Comparison of ENCODE assay signal across 27 cellular contexts in the genomic region with DNA sequence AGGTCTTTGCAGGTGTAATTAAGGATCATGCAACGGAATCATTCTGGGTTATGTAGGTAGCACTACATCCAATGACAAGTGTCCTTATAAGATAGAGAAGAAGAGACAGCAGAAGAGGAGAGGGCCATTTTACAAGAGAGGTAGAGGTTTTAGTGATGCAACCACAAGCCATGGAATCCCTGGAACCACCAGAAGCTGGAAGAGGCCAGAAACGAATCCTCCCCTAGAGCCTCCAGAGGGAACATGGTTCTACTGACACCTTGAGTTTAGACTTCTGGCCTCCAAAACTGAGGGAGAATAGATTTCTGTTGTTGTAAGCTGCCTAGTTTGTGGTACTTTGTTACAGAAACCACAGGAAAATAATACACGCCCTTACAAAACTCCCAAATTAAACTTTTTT. TPM values are rescaled to one million over a fixed set of nuclear protein-coding genes. Genes with fewer than 3 reads are reported as not detected.
A peak's percentile ranks its signal among the peaks of the same experiment; 100 is the strongest.
DNase-seq lines count a peak whose midpoint lies in the region; ATAC-seq and TF ChIP-seq lines count a peak whose summit lies in the region.
"Had no signal": no experiment of that assay in that cellular context is flagged by ENCODE, and none has a peak within 500 bp of the region (broad histone marks: within the 10 kb centered on the region; RNA-seq: fewer than 3 reads in every experiment).

No MANE protein-coding gene starts in this region.

- ATAC-seq in activated T-cell treated with anti-CD3 and anti-CD28 coated beads, Interleukin-2, amount 50 U/mL, for 4 hours: no peak
- ATAC-seq in Panc1 (no peak), HG03108 (IDR thresholded peaks at IDR 0.05; ENCODE audit: unreplicated experiment) (no peak), GM18909 (IDR thresholded peaks at IDR 0.05; ENCODE audit: poor library complexity, unreplicated experiment) (no peak), esophagus mucosa (no peak)
- ATAC-seq in activated naive CD4-positive, alpha-beta T cell treated with anti-CD3 and anti-CD28 coated beads, Interleukin-2, amount 50 U/mL, for 72 hours: no peak
- ATAC-seq in natural killer cell treated with Interleukin-12 subunit alpha and Interleukin-12 subunit beta and Interleukin-15 and Interleukin-18, amount 100 ng/mL, for 72 hours: no peak
- ATAC-seq: gastroesophageal sphincter; left ventricle myocardium superior; stimulated activated memory B cell treated with anti-CD40 and anti-IgM and Interleukin-4, amounts not matched to agents 10 μg/mL and 1 μg/mL and 100 μg/mL, for 72 hours had no signal

- H3K36me3 Mint-ChIP-seq in activated T-cell treated with anti-CD3 and anti-CD28 coated beads, Interleukin-2, amount 50 U/mL, for 4 hours (ENCODE audit: insufficient read depth): no peaks in the 10 kb centered on the region
- peaks cover 0 to 6% of the 10 kb centered on the region in 2 donors for H3K36me3 Mint-ChIP-seq in activated naive CD4-positive, alpha-beta T cell treated with anti-CD3 and anti-CD28 coated beads, Interleukin-2, amount 50 U/mL, for 72 hours
- peaks cover 5% of the 10 kb centered on the region for H3K36me3 Mint-ChIP-seq in natural killer cell treated with Interleukin-12 subunit alpha and Interleukin-12 subunit beta and Interleukin-15 and Interleukin-18, amount 100 ng/mL, for 72 hours
- H3K36me3 Mint-ChIP-seq: mesothelial cell of epicardium; stimulated activated memory B cell treated with anti-CD40 and anti-IgM and Interleukin-4, amounts not matched to agents 10 μg/mL and 1 μg/mL and 100 μg/mL, for 72 hours had no signal

- H3K4me3 ChIP-seq in Panc1 (ENCODE audit: low read depth in 2 of 2, low read length in 2 of 2): no peak overlapping the region
- H3K4me3 ChIP-seq: coronary artery, gastroesophageal sphincter, ovary, testis had no signal

- in situ Hi-C loops in Panc1 (cut with HindIII; ENCODE audit: low pct_unique_long_range_greater_than_20kb, low sequenced_read_pairs): no loop called here

- DNase-seq in activated T-cell treated with anti-CD3 and anti-CD28 coated beads, Interleukin-2, amount 50 U/mL, for 4 hours: no peak
- no peak for DNase-seq in activated T-cell treated with anti-CD3 and anti-CD28 coated beads, Interleukin-2, amount 50 U/mL, for 1 hour
- no peak for DNase-seq in Panc1 (ENCODE audit: low read depth, low spot score)
- DNase-seq in activated naive CD4-positive, alpha-beta T cell treated with anti-CD3 and anti-CD28 coated beads, Interleukin-2, amount 50 U/mL, for 72 hours (ENCODE audit: low spot score in 2 of 2): no peak
- no peak for DNase-seq in natural killer cell treated with Interleukin-12 subunit alpha and Interleukin-12 subunit beta and Interleukin-15 and Interleukin-18, amount 100 ng/mL, for 72 hours (ENCODE audit: low spot score)
- DNase-seq: ACHN; activated CD4-positive, alpha-beta T cell treated with anti-CD3 and anti-CD28 coated beads, Interleukin-2, amount 50 U/mL, for 48 hours; H7; hippocampal formation; Kasumi-1; left ventricle myocardium superior; NCI-H1694; NCI-H2171; NCI-H524 treated with DMSO at 0.1 percent for 48 hours; ovary; retina; small intestine; testis had no signal

- no peaks in the 10 kb centered on the region for H3K9me3 Mint-ChIP-seq in activated T-cell treated with anti-CD3 and anti-CD28 coated beads, Interleukin-2, amount 50 U/mL, for 4 hours
- H3K9me3 Mint-ChIP-seq in activated naive CD4-positive, alpha-beta T cell treated with anti-CD3 and anti-CD28 coated beads, Interleukin-2, amount 50 U/mL, for 72 hours: peaks cover 0 to 8% of the 10 kb centered on the region in 2 donors
- H3K9me3 Mint-ChIP-seq in natural killer cell treated with Interleukin-12 subunit alpha and Interleukin-12 subunit beta and Interleukin-15 and Interleukin-18, amount 100 ng/mL, for 72 hours: no peaks in the 10 kb centered on the region
- H3K9me3 Mint-ChIP-seq: mesothelial cell of epicardium; nephron; stimulated activated memory B cell treated with anti-CD40 and anti-IgM and Interleukin-4, amounts not matched to agents 10 μg/mL and 1 μg/mL and 100 μg/mL, for 72 hours had no signal

- intact Hi-C loops in Panc1 (cut with micrococcal nuclease; ENCODE audit: unreplicated experiment): loop anchor here (2.0 to 5.0 kb wide), 3 partner anchors 67 to 355 kb away; no protein-coding TSS in a partner anchor

- peaks cover 84% of the 10 kb centered on the region for H3K4me1 Mint-ChIP-seq in activated T-cell treated with anti-CD3 and anti-CD28 coated beads, Interleukin-2, amount 50 U/mL, for 4 hours (ENCODE audit: low read depth)
- H3K4me1 Mint-ChIP-seq in natural killer cell treated with Interleukin-12 subunit alpha and Interleukin-12 subunit beta and Interleukin-15 and Interleukin-18, amount 100 ng/mL, for 72 hours (ENCODE audit: low read depth in 2 of 2): peaks cover 74 to 82% of the 10 kb centered on the region in 2 donors

- POLR2A ChIA-PET in Panc1 (lab: Charles Lee): no interaction called here

- H3K27ac Mint-ChIP-seq in activated naive CD4-positive, alpha-beta T cell treated with anti-CD3 and anti-CD28 coated beads, Interleukin-2, amount 50 U/mL, for 72 hours: peak overlapping the region; percentile 83 to 86
- peak overlapping the region; percentile 98 to 99 for H3K27ac Mint-ChIP-seq in natural killer cell treated with Interleukin-12 subunit alpha and Interleukin-12 subunit beta and Interleukin-15 and Interleukin-18, amount 100 ng/mL, for 72 hours
- H3K27ac Mint-ChIP-seq: mesothelial cell of epicardium; stimulated activated memory B cell treated with anti-CD40 and anti-IgM and Interleukin-4, amounts not matched to agents 10 μg/mL and 1 μg/mL and 100 μg/mL, for 72 hours had no signal

- no peak overlapping the region for H3K27ac ChIP-seq in Panc1 (ENCODE audit: low read length)
- H3K27ac ChIP-seq: coronary artery, gastroesophageal sphincter, ovary, testis had no signal

- H3K4me3 Mint-ChIP-seq in activated T-cell treated with anti-CD3 and anti-CD28 coated beads, Interleukin-2, amount 50 U/mL, for 4 hours: peak overlapping the region; percentile 6
- peak overlapping the region; percentile 55 for H3K4me3 Mint-ChIP-seq in natural killer cell treated with Interleukin-12 subunit alpha and Interleukin-12 subunit beta and Interleukin-15 and Interleukin-18, amount 100 ng/mL, for 72 hours
- H3K4me3 Mint-ChIP-seq: mesothelial cell of epicardium; nephron; stimulated activated memory B cell treated with anti-CD40 and anti-IgM and Interleukin-4, amounts not matched to agents 10 μg/mL and 1 μg/mL and 100 μg/mL, for 72 hours had no signal

- no peaks in the 10 kb centered on the region for H3K36me3 ChIP-seq in Panc1 (ENCODE audit: control insufficient read depth, insufficient read depth, low read length)
- H3K36me3 ChIP-seq: gastroesophageal sphincter, ovary had no signal

- no peaks in the 10 kb centered on the region for H3K27me3 ChIP-seq in Panc1 (ENCODE audit: control insufficient read depth, insufficient read depth, low read length)
- H3K27me3 ChIP-seq: gastroesophageal sphincter, ovary, testis had no signal

- CTCF ChIA-PET in Panc1 (lab: Charles Lee): interaction anchor here (1.2 kb wide), 1 partner anchor 160 kb away, joined by 3 read pairs; no protein-coding TSS in a partner anchor

- no TSS peak for BruUV-seq in Panc1 (replicated peaks; lab: Mats Ljungman, UMichigan)

- H3K4me1 ChIP-seq in Panc1 (ENCODE audit: control insufficient read depth, insufficient read depth, low read length): no peaks in the 10 kb centered on the region
- H3K4me1 ChIP-seq: testis had no signal

- TF ChIP-seq CTCF in Panc1 (IDR thresholded peaks at IDR 0.05): peak; percentile 7; the same call in 1 of the 2 replicates

- H3K9me3 ChIP-seq in Panc1 (ENCODE audit: control insufficient read depth, insufficient read depth, low read depth, low read length): no peaks in the 10 kb centered on the region
- H3K9me3 ChIP-seq: gastroesophageal sphincter, ovary, testis had no signal

- H3K27me3 Mint-ChIP-seq in activated T-cell treated with anti-CD3 and anti-CD28 coated beads, Interleukin-2, amount 50 U/mL, for 4 hours (ENCODE audit: low read depth): no peaks in the 10 kb centered on the region
- H3K27me3 Mint-ChIP-seq in natural killer cell treated with Interleukin-12 subunit alpha and Interleukin-12 subunit beta and Interleukin-15 and Interleukin-18, amount 100 ng/mL, for 72 hours: no peaks in the 10 kb centered on the region
- H3K27me3 Mint-ChIP-seq: stimulated activated memory B cell treated with anti-CD40 and anti-IgM and Interleukin-4, amounts not matched to agents 10 μg/mL and 1 μg/mL and 100 μg/mL, for 72 hours had no signal

RNA-seq across cellular contexts. Expression of gene FYB1, which starts 3.5 kb away (rescaled TPM):
- total RNA-seq in activated T-cell treated with anti-CD3 and anti-CD28 coated beads, Interleukin-2, amount 50 U/mL, for 4 hours: 10 to 100 TPM; 33.4 to 39.0 (median 37.9) TPM
- total RNA-seq in Panc1 (2021; ENCODE audit: unreplicated experiment) (0.46 TPM), esophagus mucosa (64.7 TPM)
- polyA plus RNA-seq in Panc1 (2012; ENCODE audit: insufficient read length): not detected
- 100 to 1,000 TPM; 161 to 168 TPM for total RNA-seq in activated naive CD4-positive, alpha-beta T cell treated with anti-CD3 and anti-CD28 coated beads, Interleukin-2, amount 50 U/mL, for 72 hours
- 10 to 100 TPM; 71.9 to 72.8 TPM for total RNA-seq in natural killer cell treated with Interleukin-12 subunit alpha and Interleukin-12 subunit beta and Interleukin-15 and Interleukin-18, amount 100 ng/mL, for 72 hours
- total RNA-seq: Daoy, H7 had no signal

Comparison
In these comparisons a context has a peak if more than half of its experiments do, and no peak if none do; other contexts are left out.
1. RNA of gene FYB1, which starts 3.5 kb away (total RNA-seq): 161 to 168 TPM in activated naive CD4-positive, alpha-beta T cell treated with anti-CD3 and anti-CD28 coated beads, Interleukin-2, amount 50 U/mL, for 72 hours, 71.9 to 72.8 TPM in natural killer cell treated with Interleukin-12 subunit alpha and Interleukin-12 subunit beta and Interleukin-15 and Interleukin-18, amount 100 ng/mL, for 72 hours, 64.7 TPM in esophagus mucosa (single experiment) and 33.4 to 39.0 TPM in activated T-cell treated with anti-CD3 and anti-CD28 coated beads, Interleukin-2, amount 50 U/mL, for 4 hours; 0.46 TPM in Panc1 (single experiment); every median in the first group is over 10 times any median in the second.